In genomic region chr14:58298477-58298879, GRCh38 we compare ENCODE assay signal across 8 cellular contexts. TPM values are rescaled to one million over a fixed set of nuclear protein-coding genes. Genes with fewer than 3 reads are reported as not detected.
A peak's percentile ranks its signal among the peaks of the same experiment; 100 is the strongest.
DNase-seq lines count a peak whose midpoint lies in the region; ATAC-seq and TF ChIP-seq lines count a peak whose summit lies in the region.

ARID4A (plus strand) TSS chr14:58298555; CDS start chr14:58299855, 1,300 bp downstream.

- H3K27ac ChIP-seq in mesendoderm (ENCODE audit: low read depth, low read length) = peak within 1 kb of the TSS; percentile 99

- H3K27ac Mint-ChIP-seq in T-helper 2 cell treated with Interferon-gamma antibody and Interleukin-4, amounts not matched to agents 5 μg/mL and 100 μg/mL, for 36 hours = no peak within 1 kb of the TSS
- H3K27ac Mint-ChIP-seq in chondrocyte (ENCODE audit: unreplicated experiment) = no peak within 1 kb of the TSS

- peaks cover 41% of the 10 kb centered on the region for H3K79me2 ChIP-seq in mesendoderm (ENCODE audit: control insufficient read depth, insufficient read depth, low read length)

- H4K5ac ChIP-seq in mesendoderm (ENCODE audit: low read length) = peak within 1 kb of the TSS; percentile 77

- H3K4me1 ChIP-seq in mesendoderm (ENCODE audit: control insufficient read depth, low read depth, low read length) = no peaks in the 10 kb centered on the region

- H2BK15ac ChIP-seq in mesendoderm (replicated peaks; ENCODE audit: low read depth) = no peak within 1 kb of the TSS

- ATAC-seq in GM21737 (IDR thresholded peaks at IDR 0.05; ENCODE audit: unreplicated experiment) (no peak), HG03457 (IDR thresholded peaks at IDR 0.05; ENCODE audit: unreplicated experiment) (no peak)

- no peaks in the 10 kb centered on the region for H3K27me3 Mint-ChIP-seq in T-helper 2 cell treated with Interferon-gamma antibody and Interleukin-4, amounts not matched to agents 5 μg/mL and 100 μg/mL, for 36 hours (ENCODE audit: low read depth)
- H3K27me3 Mint-ChIP-seq in chondrocyte (ENCODE audit: low read depth) = no peaks in the 10 kb centered on the region

- no peak within 1 kb of the TSS for H4K8ac ChIP-seq in mesendoderm (ENCODE audit: low read depth, low read length)

- H3K36me3 ChIP-seq in mesendoderm (ENCODE audit: control insufficient read depth, insufficient read depth, low read length) = peaks cover 4% of the 10 kb centered on the region

- peaks cover 49% of the 10 kb centered on the region for H3K36me3 Mint-ChIP-seq in T-helper 2 cell treated with Interferon-gamma antibody and Interleukin-4, amounts not matched to agents 5 μg/mL and 100 μg/mL, for 36 hours (ENCODE audit: low read depth)
- H3K36me3 Mint-ChIP-seq in chondrocyte (ENCODE audit: low read depth) = peaks cover 15% of the 10 kb centered on the region

- H3K9me3 Mint-ChIP-seq in T-helper 2 cell treated with Interferon-gamma antibody and Interleukin-4, amounts not matched to agents 5 μg/mL and 100 μg/mL, for 36 hours = no peaks in the 10 kb centered on the region
- H3K9me3 Mint-ChIP-seq in chondrocyte (ENCODE audit: low read depth) = no peaks in the 10 kb centered on the region

- H3K27me3 ChIP-seq in mesendoderm (ENCODE audit: insufficient read depth, low read length, poor library complexity) = no peaks in the 10 kb centered on the region

- peak within 1 kb of the TSS; percentile 98 for H3K4me3 Mint-ChIP-seq in T-helper 2 cell treated with Interferon-gamma antibody and Interleukin-4, amounts not matched to agents 5 μg/mL and 100 μg/mL, for 36 hours
- peak within 1 kb of the TSS; percentile 86 for H3K4me3 Mint-ChIP-seq in chondrocyte (ENCODE audit: unreplicated experiment)

- H3K23ac ChIP-seq in mesendoderm (ENCODE audit: low read length) = peak within 1 kb of the TSS; percentile 87

- H3K9ac ChIP-seq in mesendoderm (ENCODE audit: low read length) = peak within 1 kb of the TSS; percentile 99

- H2AK5ac ChIP-seq in mesendoderm (ENCODE audit: low read length) = no peak within 1 kb of the TSS

- WGBS in mesendoderm (ENCODE audit: extremely low coverage, insufficient coverage, low lambda C conversion rate) = no CpG with 5 or more reads among the region's 25 CpGs

- H3K79me1 ChIP-seq in mesendoderm (ENCODE audit: low read length) = peaks cover 11% of the 10 kb centered on the region

- H3K4me1 Mint-ChIP-seq in T-helper 2 cell treated with Interferon-gamma antibody and Interleukin-4, amounts not matched to agents 5 μg/mL and 100 μg/mL, for 36 hours (ENCODE audit: low read depth) = peaks cover 12% of the 10 kb centered on the region
- H3K4me1 Mint-ChIP-seq in chondrocyte (ENCODE audit: low read depth) = peaks cover 32% of the 10 kb centered on the region

- H2BK120ac ChIP-seq in mesendoderm (ENCODE audit: low read depth, low read length) = peak within 1 kb of the TSS; percentile 46

- peak; percentile 90 for DNase-seq in T-helper 2 cell treated with Interferon-gamma antibody and Interleukin-4, amounts not matched to agents 5 μg/mL and 100 μg/mL, for 36 hours (ENCODE audit: low spot score)
- DNase-seq in chondrocyte (ENCODE audit: low spot score) (peak; percentile 85), mesendoderm (no peak), SIG-M5 treated with dmso at 0.1 percent for 504 hours (lab: John Stamatoyannopoulos, UW; ENCODE audit: unreplicated experiment) (no peak)
- DNase-seq in stimulated activated CD8-positive, alpha-beta memory T cell treated with anti-CD3 and anti-CD28 coated beads, Interleukin-2, amount 100 ng/mL, for 48 hours (ENCODE audit: low read depth in 2 of 2) = peak; percentile 56 to 67

- H3K4me3 ChIP-seq in GM12875 (ENCODE audit: low read depth, low read length) (peak within 1 kb of the TSS; percentile 99), mesendoderm (ENCODE audit: low read length) (peak within 1 kb of the TSS; percentile 98)

- no peak within 1 kb of the TSS for H3K4ac ChIP-seq in mesendoderm (ENCODE audit: low read depth, low read length)

- peak within 1 kb of the TSS; percentile 94 for H3K18ac ChIP-seq in mesendoderm (ENCODE audit: low read length)

- peak within 1 kb of the TSS; percentile 44 for H3K4me2 ChIP-seq in mesendoderm (ENCODE audit: low read length)

- H2BK5ac ChIP-seq in mesendoderm (ENCODE audit: low read length) = peak within 1 kb of the TSS; percentile 98

- TF ChIP-seq CTCF in GM12875 (IDR thresholded peaks at IDR 0.05; ENCODE audit: borderline replicate concordance, insufficient read depth, low read depth, low read length) (no peak), chondrocyte (IDR thresholded peaks at IDR 0.05) (no peak)

- H3K56ac ChIP-seq in mesendoderm (ENCODE audit: low read length) = peak within 1 kb of the TSS; percentile 100

RNA-seq across cellular contexts. Expression of gene ARID4A, which starts in this region (rescaled TPM):
- 14.0 to 23.7 TPM (median 19.1 TPM) in 3 replicates for total RNA-seq in chondrocyte
- polyA plus RNA-seq in mesendoderm (2013, experiment 1 of 2) = 8.2 TPM
- 7.5 TPM for polyA plus RNA-seq in mesendoderm (2013, experiment 2 of 2)

Comparison
In these comparisons a context has a peak if more than half of its experiments do, and no peak if none do; other contexts are left out.
1. DNase-seq: peak in T-helper 2 cell treated with Interferon-gamma antibody and Interleukin-4, amounts not matched to agents 5 μg/mL and 100 μg/mL, for 36 hours (single experiment), chondrocyte (single experiment) and stimulated activated CD8-positive, alpha-beta memory T cell treated with anti-CD3 and anti-CD28 coated beads, Interleukin-2, amount 100 ng/mL, for 48 hours (2 of 2); none in mesendoderm (single experiment) and SIG-M5 treated with dmso at 0.1 percent for 504 hours (single experiment).